In genomic region chr9:35563791-35564197, GRCh38 we compare ENCODE assay signal across 9 cellular contexts. TPM values are rescaled to one million over a fixed set of nuclear protein-coding genes. Genes with fewer than 3 reads are reported as not detected.
A peak's percentile ranks its signal among the peaks of the same experiment; 100 is the strongest.
DNase-seq lines count a peak whose midpoint lies in the region; ATAC-seq and TF ChIP-seq lines count a peak whose summit lies in the region.
"Had no signal": no experiment of that assay in that cellular context is flagged by ENCODE, and none has a peak within 500 bp of the region (broad histone marks: within the 10 kb centered on the region; RNA-seq: fewer than 3 reads in every experiment).

No MANE protein-coding gene starts in this region.

- TF ChIP-seq CTCF in adrenal gland (IDR thresholded peaks at IDR 0.05): no peak
- TF ChIP-seq CTCF in progenitor cell of endocrine pancreas (IDR thresholded peaks at IDR 0.05; ENCODE audit: unreplicated experiment): no peak

- peaks cover under 1% of the 10 kb centered on the region for H3K36me3 Mint-ChIP-seq in progenitor cell of endocrine pancreas (ENCODE audit: insufficient read depth)

- WGBS in adrenal gland, 4 donors: 14 to 29% (median 21%) methylated on average over 14 of the region's 14 CpGs
- WGBS in right cardiac atrium: 24% methylated on average over 14 of the region's 14 CpGs

- peak; percentile 73 to 79 for ATAC-seq in right cardiac atrium
- ATAC-seq in HG03135 (IDR thresholded peaks at IDR 0.05; ENCODE audit: unreplicated experiment): no peak

- DNase-seq in COR-L47 (lab: John Stamatoyannopoulos, UW): peak; percentile 18
- DNase-seq in adrenal gland: peak; percentile 87 to 93 (median 90)
- peak; percentile 65 to 80 (median 78) for DNase-seq in right cardiac atrium
- DNase-seq in progenitor cell of endocrine pancreas (ENCODE audit: low spot score, unreplicated experiment): peak; percentile 34
- DNase-seq in superior temporal gyrus (ENCODE audit: extremely low spot score): no peak
- no peak for DNase-seq in NCI-H2227 treated with DMSO at 0.1 percent for 48 hours (lab: John Stamatoyannopoulos, UW)
- DNase-seq in occipital lobe (lab: John Stamatoyannopoulos, UW): no peak

- no peaks in the 10 kb centered on the region for H3K27me3 Mint-ChIP-seq in progenitor cell of endocrine pancreas

- no peaks in the 10 kb centered on the region for H3K9me3 ChIP-seq in adrenal gland (replicated peaks in 1 of 3)
- no peaks in the 10 kb centered on the region for H3K9me3 ChIP-seq in right cardiac atrium (ENCODE audit: control insufficient read depth, low read length)
- H3K9me3 ChIP-seq: HAP-1 had no signal

- H3K36me3 ChIP-seq in adrenal gland (replicated peaks in 1 of 2): peaks cover 0 to 26% of the 10 kb centered on the region in 2 donors
- H3K36me3 ChIP-seq: HAP-1 had no signal

- H3K27ac Mint-ChIP-seq in progenitor cell of endocrine pancreas: peak overlapping the region; percentile 82

- H3K27me3 ChIP-seq in adrenal gland (no peaks in the 10 kb centered on the region), right cardiac atrium (ENCODE audit: control insufficient read depth, insufficient read depth) (no peaks in the 10 kb centered on the region)

- peaks cover 31 to 57% of the 10 kb centered on the region in 2 donors for H3K4me1 ChIP-seq in adrenal gland (replicated peaks in 1 of 2)
- peaks cover 13% of the 10 kb centered on the region for H3K4me1 ChIP-seq in right cardiac atrium (ENCODE audit: control insufficient read depth, insufficient read depth, low read length)
- H3K4me1 ChIP-seq: HAP-1 had no signal

- H3K4me3 ChIP-seq in adrenal gland: peak overlapping the region in 3 of 4 donors; percentile 1 to 32 (median 4)
- no peak overlapping the region for H3K4me3 ChIP-seq in right cardiac atrium (ENCODE audit: low read length)
- H3K4me3 ChIP-seq: HAP-1 had no signal

- H3K4me3 Mint-ChIP-seq in progenitor cell of endocrine pancreas (ENCODE audit: low read depth): peak overlapping the region; percentile 55

- H3K27ac ChIP-seq in adrenal gland (peak overlapping the region; percentile 79 to 92 (median 88)), right cardiac atrium (ENCODE audit: low read length) (peak overlapping the region; percentile 55)

- no peaks in the 10 kb centered on the region for H3K9me3 Mint-ChIP-seq in progenitor cell of endocrine pancreas (ENCODE audit: low read depth)

- peak; percentile 68 to 96 for TF ChIP-seq POLR2A in adrenal gland (IDR thresholded peaks at IDR 0.05)

- H3K4me1 Mint-ChIP-seq in progenitor cell of endocrine pancreas (ENCODE audit: low read depth): peaks cover 9% of the 10 kb centered on the region

- intact Hi-C loops in adrenal gland (cut with DNase I) (no loop called here), right cardiac atrium (cut with DNase I) (no loop called here)

RNA-seq across cellular contexts. Expression of gene TESK1, which starts 41.3 kb away (rescaled TPM):
- total RNA-seq in adrenal gland: 100 to 1,000 TPM in 1 of 8 donors, 10 to 100 TPM in 7; 25.9 to 189 (median 55.7) TPM
- polyA plus RNA-seq in adrenal gland: 100 to 1,000 TPM in 2 of 3 donors, 10 to 100 TPM in 1; 68.6 to 159 (median 152) TPM
- total RNA-seq in right cardiac atrium: 10 to 100 TPM; 25.0 to 35.3 (median 27.4) TPM
- polyA plus RNA-seq in right cardiac atrium: 30.5 TPM
- total RNA-seq in progenitor cell of endocrine pancreas: 62.3 and 63.2 TPM in 2 replicates
- 11.7 TPM for total RNA-seq in occipital lobe

RNA-seq across cellular contexts. Expression of gene CD72, which starts 54.4 kb away (rescaled TPM):
- 1 to 10 TPM in 7 of 8 donors, under 1 TPM in 1; 0.69 to 8.0 (median 4.3) TPM for total RNA-seq in adrenal gland
- polyA plus RNA-seq in adrenal gland: 10 to 100 TPM in 1 of 3 donors, 1 to 10 TPM in 2; 1.3 to 18.5 (median 7.4) TPM
- under 1 TPM; 0.58 to 0.68 (median 0.60) TPM for total RNA-seq in right cardiac atrium
- 0.66 TPM for polyA plus RNA-seq in right cardiac atrium
- total RNA-seq in progenitor cell of endocrine pancreas: 3.1 and 4.2 TPM in 2 replicates
- total RNA-seq in occipital lobe: 0.47 TPM

Comparison
In these comparisons a context has a peak if more than half of its experiments do, and no peak if none do; other contexts are left out.
1. DNase-seq: peak in COR-L47 (single experiment), adrenal gland (7 of 7), right cardiac atrium (3 of 3) and progenitor cell of endocrine pancreas (single experiment); none in superior temporal gyrus (single experiment), NCI-H2227 treated with DMSO at 0.1 percent for 48 hours (single experiment) and occipital lobe (single experiment).